8 cellular contexts compared by ENCODE assay signal in the genomic region with DNA sequence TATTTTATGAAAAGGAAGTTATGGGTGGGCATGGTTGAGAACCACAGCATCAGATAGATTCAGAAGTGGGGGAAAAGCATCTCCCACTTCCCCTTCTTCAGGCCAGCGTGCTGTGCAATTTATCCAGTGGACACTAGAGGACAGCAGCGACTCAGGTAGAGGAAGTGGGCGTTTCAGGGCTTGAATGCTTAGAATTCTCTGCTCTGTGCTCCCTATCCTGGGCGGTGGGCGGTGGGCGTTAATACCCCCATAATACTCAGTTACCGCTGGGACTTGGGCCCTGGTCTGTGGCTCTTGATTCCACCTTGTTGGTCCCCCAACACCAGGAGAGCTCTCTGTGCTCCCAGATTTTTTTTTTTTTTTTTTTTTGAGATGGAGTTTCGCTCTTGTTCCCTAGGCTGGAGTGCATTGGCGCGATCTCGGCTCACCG. TPM values are rescaled to one million over a fixed set of nuclear protein-coding genes. Genes with fewer than 3 reads are reported as not detected.
DNase-seq lines count a peak whose midpoint lies in the region; ATAC-seq, FAIRE-seq and TF ChIP-seq lines count a peak whose summit lies in the region.

No MANE protein-coding gene starts in this region.

- RAD21 ChIA-PET in GM12878 (lab: Charles Lee; ENCODE audit: unreplicated experiment), result interaction anchor here (0.7 to 2.4 kb wide), 5 partner anchors 22 to 536 kb away, joined by 4 to 5 read pairs (median 5); no protein-coding TSS in a partner anchor

- ATAC-seq in GM12878 (peak; percentile 98), GM19397 (IDR thresholded peaks at IDR 0.05; ENCODE audit: unreplicated experiment) (no peak), GM18873 (IDR thresholded peaks at IDR 0.05; ENCODE audit: low FRiP score, unreplicated experiment) (no peak)

- H3K4me2 ChIP-seq in SU-DHL-6 (ENCODE audit: low read depth, low read length, poor library complexity, severe bottlenecking), result no peak overlapping the region
- H3K4me2 ChIP-seq in GM12878 (ENCODE audit: control insufficient read depth, insufficient read depth), result peak overlapping the region; percentile 42

- H2AFZ ChIP-seq in SU-DHL-6 (ENCODE audit: low read depth, low read length, severe bottlenecking) (no peak overlapping the region), GM12878 (ENCODE audit: control insufficient read depth, low read depth, low read length) (no peak overlapping the region)

- DNase-seq in GF-D8 (lab: John Stamatoyannopoulos, UW), result peak; percentile 1
- peak; percentile 78 for DNase-seq in MV-4-11 (lab: John Stamatoyannopoulos, UW)
- DNase-seq in GM12878 (ENCODE audit: low read depth, low spot score), result no peak
- DNase-seq in kidney epithelial cell (ENCODE audit: low read depth), result no peak
- DNase-seq in stimulated activated CD4-positive, alpha-beta T cell treated with anti-CD3 and anti-CD28 coated beads, Interleukin-4, amount 100 ng/mL, for 48 hours (ENCODE audit: low read depth in 2 of 2), result peak; percentile 15 to 29

- TF ChIP-seq CTCF in SU-DHL-6 (IDR thresholded peaks at IDR 0.05; ENCODE audit: insufficient read depth, low read length, poor library complexity, severe bottlenecking) (peak; percentile 64), GM12878 (IDR thresholded peaks at IDR 0.05 in 2 of 3, conservative IDR thresholded peaks at IDR 0.05 in 1 of 3; ENCODE audit: control insufficient read depth in 2 of 3, extremely low read depth in 1 of 3, insufficient read depth in 1 of 3, low read depth in 3 of 3, low read length in 3 of 3) (peak; percentile 84 to 97 (median 96)), kidney epithelial cell (IDR thresholded peaks at IDR 0.05; ENCODE audit: insufficient read depth, low read length, poor library complexity, severe bottlenecking) (peak; percentile 87)

- CTCF ChIA-PET in GM12878 (lab: Yijun Ruan, JAX), result interaction anchor here (0.6 to 4.8 kb wide), 13 partner anchors 11 to 536 kb away, joined by 3 to 38 read pairs (median 5); a partner anchor contains a TSS

- in situ Hi-C loops in GM12878 (cut with MboI), result no loop called here

- H3K27me3 ChIP-seq in SU-DHL-6 (ENCODE audit: low read length) (no peaks in the 10 kb centered on the region), GM12878 (replicated peaks in 1 of 2; ENCODE audit: control insufficient read depth in 2 of 2, insufficient read depth in 2 of 2, low read length in 1 of 2) (no peaks in the 10 kb centered on the region; a peak in 1 of 4 replicates), kidney epithelial cell (ENCODE audit: control insufficient read depth, insufficient read depth, low read length) (peaks cover 3% of the 10 kb centered on the region)

- TF ChIP-seq EP300 in GM12878 (IDR thresholded peaks at IDR 0.05; ENCODE audit: borderline replicate concordance in 1 of 2, control insufficient read depth in 1 of 2, low read depth in 2 of 2, low read length in 2 of 2), result no peak

- no peak overlapping the region for H3K9ac ChIP-seq in SU-DHL-6 (ENCODE audit: low read length)
- H3K9ac ChIP-seq in GM12878 (ENCODE audit: control insufficient read depth, insufficient read depth, low read length), result no peak overlapping the region

- no peaks in the 10 kb centered on the region for H3F3A ChIP-seq in SU-DHL-6 (ENCODE audit: insufficient read depth)

- H3K9me2 ChIP-seq in SU-DHL-6 (replicated peaks; ENCODE audit: insufficient read depth, low read length), result no peaks in the 10 kb centered on the region

- no peaks in the 10 kb centered on the region for H3K79me2 ChIP-seq in SU-DHL-6 (ENCODE audit: insufficient read depth, low read length)
- H3K79me2 ChIP-seq in GM12878 (ENCODE audit: control insufficient read depth, insufficient read depth, low read length), result no peaks in the 10 kb centered on the region

- intact Hi-C loops in GM12878 (cut with micrococcal nuclease; ENCODE audit: unreplicated experiment), result loop anchor here (5.0 kb wide), 1 partner anchor 100 kb away; no protein-coding TSS in a partner anchor

- no peak for FAIRE-seq in GM12878 (lab: Jason Lieb, UNC)

- WGBS in GM12878 (ENCODE audit: insufficient coverage, insufficient replicate concordance, low lambda C conversion rate, missing lambda C conversion rate), result 1% methylated on average over 11 of the region's 12 CpGs

- POLR2A ChIA-PET in GM12878 (lab: Charles Lee), result interaction anchor here (0.6 to 1.1 kb wide), 5 partner anchors 15 to 532 kb away, joined by 3 to 6 read pairs (median 4); no protein-coding TSS in a partner anchor

- no peak overlapping the region for H3K4me3 ChIP-seq in SU-DHL-6 (ENCODE audit: insufficient read depth, low read length, poor library complexity, severe bottlenecking)
- H3K4me3 ChIP-seq in GM12878, result no peak overlapping the region
- H3K4me3 ChIP-seq in kidney epithelial cell (ENCODE audit: low read depth, low read length), result no peak overlapping the region

- SMC1A ChIA-PET in GM12878 (lab: Charles Lee; ENCODE audit: uncharacterized antibody, unreplicated experiment), result interaction anchor here (1.1 to 3.0 kb wide), 7 partner anchors 12 to 539 kb away, joined by 3 to 18 read pairs (median 6); no protein-coding TSS in a partner anchor

- no TSS peak for BruUV-seq in GM12878 (replicated peaks; lab: Mats Ljungman, UMichigan)

- no peaks in the 10 kb centered on the region for H3K36me3 ChIP-seq in SU-DHL-6 (ENCODE audit: low read length)
- H3K36me3 ChIP-seq in GM12878 (ENCODE audit: control insufficient read depth in 2 of 2, insufficient read depth in 2 of 2, low read length in 1 of 2), result no peaks in the 10 kb centered on the region
- no peaks in the 10 kb centered on the region for H3K36me3 ChIP-seq in kidney epithelial cell (ENCODE audit: control insufficient read depth, insufficient read depth, low read length)

- H4K20me1 ChIP-seq in SU-DHL-6 (ENCODE audit: low read depth, low read length), result no peaks in the 10 kb centered on the region
- H4K20me1 ChIP-seq in GM12878 (ENCODE audit: control insufficient read depth, insufficient read depth), result no peaks in the 10 kb centered on the region

- TF ChIP-seq RAD21 in GM12878 (IDR thresholded peaks at IDR 0.05; ENCODE audit: insufficient read depth, low read depth, low read length), result peak; percentile 89

- H3K9me3 ChIP-seq in SU-DHL-6 (ENCODE audit: insufficient read depth, low read length) (no peaks in the 10 kb centered on the region), GM12878 (replicated peaks; ENCODE audit: control insufficient read depth, insufficient read depth, low read length) (no peaks in the 10 kb centered on the region)

- H3K4me1 ChIP-seq in GM12878 (ENCODE audit: control insufficient read depth, insufficient read depth, low read length), result no peaks in the 10 kb centered on the region

- H3K27ac ChIP-seq in SU-DHL-6 (ENCODE audit: low read depth, low read length) (no peak overlapping the region), GM12878 (ENCODE audit: control insufficient read depth, insufficient read depth) (no peak overlapping the region)

- no peak for TF ChIP-seq POLR2A in GM12878 (IDR thresholded peaks at IDR 0.05; ENCODE audit: low read depth, low read length)

RNA-seq across cellular contexts. Expression of a gene that starts 3.7 kb away (rescaled TPM):
- not detected in 2 replicates for total RNA-seq in GM12878 (2013; cell fraction: nucleolus; rRNA removed)
- total RNA-seq in GM12878 (2014; rRNA removed) (not detected in 2 replicates), GM12878 (2014; rRNA removed; fragmentation: Illumina TruSeq; extraction: Trizol) (not detected in 2 replicates), GM12878 (2021) (not detected in 2 replicates), kidney epithelial cell (not detected in 2 replicates)
- not detected for polyA plus RNA-seq in GM12878 (2011; ENCODE audit: low read depth)
- polyA plus RNA-seq in GM12878 (2011; rRNA removed) (not detected in 2 replicates), GM12878 (2014; fragmentation: Illumina TruSeq; extraction: Trizol) (not detected in 2 replicates), GM12878 (2014; fragmentation: Nextera tagmentation; extraction: Ambion mirVana) (not detected), GM12878 (2014; rRNA removed) (not detected in 2 replicates), GM12878 (2016; fragmentation: Nextera tagmentation; extraction: Ambion mirVana) (not detected)
- not detected in 2 replicates for polyA plus RNA-seq in GM12878 (2011; cell fraction: cytosol; rRNA removed)
- not detected in 2 replicates for polyA plus RNA-seq in GM12878 (2011; cell fraction: nucleus; rRNA removed)
- polyA plus RNA-seq in GM12878 (2012), result not detected in 2 replicates
- not detected in 2 replicates for polyA minus RNA-seq in GM12878 (2011; rRNA and poly(A)+ RNA removed)
- not detected in 2 replicates for polyA minus RNA-seq in GM12878 (2011; cell fraction: cytosol; rRNA and poly(A)+ RNA removed)
- polyA minus RNA-seq in GM12878 (2011; cell fraction: nucleus; rRNA and poly(A)+ RNA removed), result not detected in 2 replicates

RNA-seq across cellular contexts. Expression of a gene that starts 16.6 kb away (rescaled TPM):
- 7.0 and 7.8 TPM in 2 replicates for total RNA-seq in GM12878 (2013; cell fraction: nucleolus; rRNA removed)
- total RNA-seq in GM12878 (2014; rRNA removed), result 5.7 and 8.8 TPM in 2 replicates
- total RNA-seq in GM12878 (2014; rRNA removed; fragmentation: Illumina TruSeq; extraction: Trizol), result 5.9 and 8.1 TPM in 2 replicates
- 9.7 and 12.1 TPM in 2 replicates for total RNA-seq in GM12878 (2021)
- 3.5 TPM for polyA plus RNA-seq in GM12878 (2011; ENCODE audit: low read depth)
- polyA plus RNA-seq in GM12878 (2011; rRNA removed), result 18.4 and 21.8 TPM in 2 replicates
- polyA plus RNA-seq in GM12878 (2011; cell fraction: cytosol; rRNA removed), result 13.6 and 14.1 TPM in 2 replicates
- 23.8 and 26.1 TPM in 2 replicates for polyA plus RNA-seq in GM12878 (2011; cell fraction: nucleus; rRNA removed)
- polyA plus RNA-seq in GM12878 (2012), result 3.9 and 6.2 TPM in 2 replicates
- 9.6 and 11.1 TPM in 2 replicates for polyA plus RNA-seq in GM12878 (2014; fragmentation: Illumina TruSeq; extraction: Trizol)
- 10 to 100 TPM; 12.0 to 15.9 TPM for polyA plus RNA-seq in GM12878 (2014; fragmentation: Nextera tagmentation; extraction: Ambion mirVana)
- polyA plus RNA-seq in GM12878 (2014; rRNA removed), result 6.2 and 8.2 TPM in 2 replicates
- polyA plus RNA-seq in GM12878 (2016; fragmentation: Nextera tagmentation; extraction: Ambion mirVana), result 10 to 100 TPM; 11.7 to 16.0 TPM
- polyA minus RNA-seq in GM12878 (2011; rRNA and poly(A)+ RNA removed), result 6.9 and 9.1 TPM in 2 replicates
- polyA minus RNA-seq in GM12878 (2011; cell fraction: cytosol; rRNA and poly(A)+ RNA removed), result 3.2 and 4.0 TPM in 2 replicates
- polyA minus RNA-seq in GM12878 (2011; cell fraction: nucleus; rRNA and poly(A)+ RNA removed), result 7.0 and 10.0 TPM in 2 replicates
- total RNA-seq in kidney epithelial cell, result not detected in 2 replicates

RNA-seq across cellular contexts. Expression of a gene that starts 34.1 kb away (rescaled TPM):
- total RNA-seq in GM12878 (2013; cell fraction: nucleolus; rRNA removed), result not detected in 2 replicates
- total RNA-seq in GM12878 (2014; rRNA removed) (not detected in 2 replicates), GM12878 (2014; rRNA removed; fragmentation: Illumina TruSeq; extraction: Trizol) (not detected in 2 replicates), GM12878 (2021) (not detected in 2 replicates), kidney epithelial cell (not detected in 2 replicates)
- polyA plus RNA-seq in GM12878 (2011; ENCODE audit: low read depth), result not detected
- polyA plus RNA-seq in GM12878 (2011; rRNA removed) (not detected in 2 replicates), GM12878 (2014; fragmentation: Illumina TruSeq; extraction: Trizol) (not detected in 2 replicates), GM12878 (2014; fragmentation: Nextera tagmentation; extraction: Ambion mirVana) (not detected), GM12878 (2014; rRNA removed) (not detected in 2 replicates), GM12878 (2016; fragmentation: Nextera tagmentation; extraction: Ambion mirVana) (not detected)
- polyA plus RNA-seq in GM12878 (2011; cell fraction: cytosol; rRNA removed), result not detected in 2 replicates
- polyA plus RNA-seq in GM12878 (2011; cell fraction: nucleus; rRNA removed), result not detected in 2 replicates
- polyA plus RNA-seq in GM12878 (2012), result not detected in 2 replicates
- polyA minus RNA-seq in GM12878 (2011; rRNA and poly(A)+ RNA removed), result not detected in 2 replicates
- polyA minus RNA-seq in GM12878 (2011; cell fraction: cytosol; rRNA and poly(A)+ RNA removed), result not detected in 2 replicates
- polyA minus RNA-seq in GM12878 (2011; cell fraction: nucleus; rRNA and poly(A)+ RNA removed), result not detected in 2 replicates

RNA-seq across cellular contexts. Expression of a gene that starts 39.4 kb away (rescaled TPM):
- total RNA-seq in GM12878 (2013; cell fraction: nucleolus; rRNA removed), result not detected in 2 replicates
- not detected in 2 replicates for total RNA-seq in GM12878 (2014; rRNA removed)
- not detected in 2 replicates for total RNA-seq in GM12878 (2014; rRNA removed; fragmentation: Illumina TruSeq; extraction: Trizol)
- total RNA-seq in GM12878 (2021), result not detected in 2 replicates
- not detected for polyA plus RNA-seq in GM12878 (2011; ENCODE audit: low read depth)
- not detected in 2 replicates for polyA plus RNA-seq in GM12878 (2011; rRNA removed)
- polyA plus RNA-seq in GM12878 (2011; cell fraction: cytosol; rRNA removed), result not detected in 2 replicates
- polyA plus RNA-seq in GM12878 (2011; cell fraction: nucleus; rRNA removed), result not detected in 2 replicates
- not detected in 2 replicates for polyA plus RNA-seq in GM12878 (2012)
- polyA plus RNA-seq in GM12878 (2014; fragmentation: Illumina TruSeq; extraction: Trizol), result not detected in 2 replicates
- not detected for polyA plus RNA-seq in GM12878 (2014; fragmentation: Nextera tagmentation; extraction: Ambion mirVana)
- polyA plus RNA-seq in GM12878 (2014; rRNA removed), result not detected in 2 replicates
- not detected for polyA plus RNA-seq in GM12878 (2016; fragmentation: Nextera tagmentation; extraction: Ambion mirVana)
- not detected in 2 replicates for polyA minus RNA-seq in GM12878 (2011; rRNA and poly(A)+ RNA removed)
- not detected in 2 replicates for polyA minus RNA-seq in GM12878 (2011; cell fraction: cytosol; rRNA and poly(A)+ RNA removed)
- polyA minus RNA-seq in GM12878 (2011; cell fraction: nucleus; rRNA and poly(A)+ RNA removed), result not detected in 2 replicates
- not detected in 2 replicates for total RNA-seq in kidney epithelial cell

RNA-seq across cellular contexts. Expression of a gene that starts 54.2 kb away (rescaled TPM):
- not detected in 2 replicates for total RNA-seq in GM12878 (2013; cell fraction: nucleolus; rRNA removed)
- not detected in 2 replicates for total RNA-seq in GM12878 (2014; rRNA removed)
- not detected in 2 replicates for total RNA-seq in GM12878 (2014; rRNA removed; fragmentation: Illumina TruSeq; extraction: Trizol)
- total RNA-seq in GM12878 (2021), result not detected in 2 replicates
- polyA plus RNA-seq in GM12878 (2011; ENCODE audit: low read depth), result not detected
- not detected in 2 replicates for polyA plus RNA-seq in GM12878 (2011; rRNA removed)
- polyA plus RNA-seq in GM12878 (2011; cell fraction: cytosol; rRNA removed), result not detected in 2 replicates
- polyA plus RNA-seq in GM12878 (2011; cell fraction: nucleus; rRNA removed), result not detected in 2 replicates
- not detected in 2 replicates for polyA plus RNA-seq in GM12878 (2012)
- polyA plus RNA-seq in GM12878 (2014; fragmentation: Illumina TruSeq; extraction: Trizol), result 0.12 TPM in 1 of 2 replicates, not detected in the other
- polyA plus RNA-seq in GM12878 (2014; fragmentation: Nextera tagmentation; extraction: Ambion mirVana), result not detected
- polyA plus RNA-seq in GM12878 (2014; rRNA removed), result not detected in 2 replicates
- polyA plus RNA-seq in GM12878 (2016; fragmentation: Nextera tagmentation; extraction: Ambion mirVana), result not detected
- polyA minus RNA-seq in GM12878 (2011; rRNA and poly(A)+ RNA removed), result not detected in 2 replicates
- polyA minus RNA-seq in GM12878 (2011; cell fraction: cytosol; rRNA and poly(A)+ RNA removed), result not detected in 2 replicates
- not detected in 2 replicates for polyA minus RNA-seq in GM12878 (2011; cell fraction: nucleus; rRNA and poly(A)+ RNA removed)
- not detected in 2 replicates for total RNA-seq in kidney epithelial cell

Comparison
In these comparisons a context has a peak if more than half of its experiments do, and no peak if none do; other contexts are left out.
1. DNase-seq: peak in GF-D8 (single experiment), MV-4-11 (single experiment) and stimulated activated CD4-positive, alpha-beta T cell treated with anti-CD3 and anti-CD28 coated beads, Interleukin-4, amount 100 ng/mL, for 48 hours (2 of 2); none in GM12878 (single experiment) and kidney epithelial cell (single experiment).
2. Peak in every context shown above with its lines, with median percentiles within 50 percentile points of each other: CTCF ChIP-seq.